In the genomic region with DNA sequence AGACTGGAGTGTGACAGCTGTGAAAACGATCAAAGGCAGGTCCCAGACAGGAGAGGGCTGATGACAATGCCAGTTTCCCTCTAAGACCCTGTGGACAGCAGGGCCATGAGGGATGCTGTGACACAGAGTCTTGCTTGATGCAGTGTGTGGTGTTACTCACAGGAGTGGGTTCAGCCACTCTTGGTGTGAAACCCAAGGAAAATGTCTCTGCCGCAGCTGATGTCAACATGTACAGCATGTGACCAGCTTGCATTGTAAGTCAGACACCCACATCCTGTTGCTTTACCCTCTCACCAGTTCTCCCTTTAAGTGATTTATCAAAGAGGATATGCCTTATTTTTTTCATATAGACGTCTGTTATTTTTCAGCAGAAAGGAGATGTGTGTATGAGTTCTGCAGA, we compare ENCODE assay signal across 8 cellular contexts.
DNase-seq lines count a peak whose midpoint lies in the region; ATAC-seq and TF ChIP-seq lines count a peak whose summit lies in the region.

No MANE protein-coding gene starts in this region.

- H3K9me3 Mint-ChIP-seq in progenitor cell of endocrine pancreas (ENCODE audit: low read depth): no peaks in the 10 kb centered on the region

- H3K36me3 Mint-ChIP-seq in progenitor cell of endocrine pancreas (ENCODE audit: insufficient read depth): no peaks in the 10 kb centered on the region

- no peak overlapping the region for H3K27ac Mint-ChIP-seq in progenitor cell of endocrine pancreas

- no peaks in the 10 kb centered on the region for H3K27me3 Mint-ChIP-seq in progenitor cell of endocrine pancreas

- no peak overlapping the region for H3K4me3 Mint-ChIP-seq in progenitor cell of endocrine pancreas (ENCODE audit: low read depth)

- DNase-seq in DMS153 treated with DMSO at 0.1 percent for 48 hours (lab: John Stamatoyannopoulos, UW; ENCODE audit: unreplicated experiment): peak; percentile 53
- DNase-seq in NCI-H2107 treated with DMSO at 0.1 percent for 48 hours (lab: John Stamatoyannopoulos, UW; ENCODE audit: unreplicated experiment): peak; percentile 29
- peak; percentile 88 for DNase-seq in activated CD8-positive, alpha-beta memory T cell treated with anti-CD3 and anti-CD28 coated beads, Interleukin-2, amount 50 U/mL, for 1 hour (ENCODE audit: extremely low read depth)
- DNase-seq in globus pallidus (ENCODE audit: low spot score): peak; percentile 23
- peak; percentile 53 to 66 for DNase-seq in stimulated activated CD4-positive, alpha-beta T cell treated with anti-CD3 and anti-CD28 coated beads, Interleukin-2, amount 100 ng/mL, for 48 hours
- no peak for DNase-seq in progenitor cell of endocrine pancreas (ENCODE audit: low spot score, unreplicated experiment)
- no peak for DNase-seq in GF-D8 (lab: John Stamatoyannopoulos, UW)

- peak; percentile 87 for ATAC-seq in GM21723 (IDR thresholded peaks at IDR 0.05; ENCODE audit: unreplicated experiment)

- H3K4me1 Mint-ChIP-seq in progenitor cell of endocrine pancreas (ENCODE audit: low read depth): peaks cover 17% of the 10 kb centered on the region

- no peak for TF ChIP-seq CTCF in progenitor cell of endocrine pancreas (IDR thresholded peaks at IDR 0.05; ENCODE audit: unreplicated experiment)

Comparison
In these comparisons a context has a peak if more than half of its experiments do, and no peak if none do; other contexts are left out.
1. DNase-seq: peak in DMS153 treated with DMSO at 0.1 percent for 48 hours (single experiment), NCI-H2107 treated with DMSO at 0.1 percent for 48 hours (single experiment), activated CD8-positive, alpha-beta memory T cell treated with anti-CD3 and anti-CD28 coated beads, Interleukin-2, amount 50 U/mL, for 1 hour (single experiment), globus pallidus (single experiment) and stimulated activated CD4-positive, alpha-beta T cell treated with anti-CD3 and anti-CD28 coated beads, Interleukin-2, amount 100 ng/mL, for 48 hours (2 of 2); none in progenitor cell of endocrine pancreas (single experiment) and GF-D8 (single experiment).